1 cellular context compared by ENCODE assay signal in the genomic region with DNA sequence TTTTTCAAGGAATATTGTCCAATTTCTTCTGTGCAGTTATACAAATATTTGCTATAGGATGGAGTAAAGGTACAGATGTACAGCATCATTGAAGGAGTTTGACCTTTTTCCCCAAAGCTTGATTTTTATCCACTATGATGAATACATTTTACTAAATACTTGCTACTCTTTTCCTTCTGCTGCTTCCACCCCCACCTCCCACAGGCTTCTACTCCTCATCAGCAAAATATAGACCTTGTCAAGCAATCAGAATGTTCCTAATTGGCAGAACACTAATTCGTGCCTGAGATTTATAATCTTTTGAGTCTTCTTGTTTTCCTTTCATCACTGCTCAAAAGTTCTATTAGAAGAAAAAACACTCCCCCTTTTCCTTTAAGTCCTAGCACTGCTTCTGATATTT.
TF ChIP-seq lines count a peak whose summit lies in the region.

No MANE protein-coding gene starts in this region.

TF ChIP-seq in GM23338, 12 proteins besides CTCF, POLR2A, EP300 and RAD21 (continued from another document):
- TF ChIP-seq, protein P1, sequence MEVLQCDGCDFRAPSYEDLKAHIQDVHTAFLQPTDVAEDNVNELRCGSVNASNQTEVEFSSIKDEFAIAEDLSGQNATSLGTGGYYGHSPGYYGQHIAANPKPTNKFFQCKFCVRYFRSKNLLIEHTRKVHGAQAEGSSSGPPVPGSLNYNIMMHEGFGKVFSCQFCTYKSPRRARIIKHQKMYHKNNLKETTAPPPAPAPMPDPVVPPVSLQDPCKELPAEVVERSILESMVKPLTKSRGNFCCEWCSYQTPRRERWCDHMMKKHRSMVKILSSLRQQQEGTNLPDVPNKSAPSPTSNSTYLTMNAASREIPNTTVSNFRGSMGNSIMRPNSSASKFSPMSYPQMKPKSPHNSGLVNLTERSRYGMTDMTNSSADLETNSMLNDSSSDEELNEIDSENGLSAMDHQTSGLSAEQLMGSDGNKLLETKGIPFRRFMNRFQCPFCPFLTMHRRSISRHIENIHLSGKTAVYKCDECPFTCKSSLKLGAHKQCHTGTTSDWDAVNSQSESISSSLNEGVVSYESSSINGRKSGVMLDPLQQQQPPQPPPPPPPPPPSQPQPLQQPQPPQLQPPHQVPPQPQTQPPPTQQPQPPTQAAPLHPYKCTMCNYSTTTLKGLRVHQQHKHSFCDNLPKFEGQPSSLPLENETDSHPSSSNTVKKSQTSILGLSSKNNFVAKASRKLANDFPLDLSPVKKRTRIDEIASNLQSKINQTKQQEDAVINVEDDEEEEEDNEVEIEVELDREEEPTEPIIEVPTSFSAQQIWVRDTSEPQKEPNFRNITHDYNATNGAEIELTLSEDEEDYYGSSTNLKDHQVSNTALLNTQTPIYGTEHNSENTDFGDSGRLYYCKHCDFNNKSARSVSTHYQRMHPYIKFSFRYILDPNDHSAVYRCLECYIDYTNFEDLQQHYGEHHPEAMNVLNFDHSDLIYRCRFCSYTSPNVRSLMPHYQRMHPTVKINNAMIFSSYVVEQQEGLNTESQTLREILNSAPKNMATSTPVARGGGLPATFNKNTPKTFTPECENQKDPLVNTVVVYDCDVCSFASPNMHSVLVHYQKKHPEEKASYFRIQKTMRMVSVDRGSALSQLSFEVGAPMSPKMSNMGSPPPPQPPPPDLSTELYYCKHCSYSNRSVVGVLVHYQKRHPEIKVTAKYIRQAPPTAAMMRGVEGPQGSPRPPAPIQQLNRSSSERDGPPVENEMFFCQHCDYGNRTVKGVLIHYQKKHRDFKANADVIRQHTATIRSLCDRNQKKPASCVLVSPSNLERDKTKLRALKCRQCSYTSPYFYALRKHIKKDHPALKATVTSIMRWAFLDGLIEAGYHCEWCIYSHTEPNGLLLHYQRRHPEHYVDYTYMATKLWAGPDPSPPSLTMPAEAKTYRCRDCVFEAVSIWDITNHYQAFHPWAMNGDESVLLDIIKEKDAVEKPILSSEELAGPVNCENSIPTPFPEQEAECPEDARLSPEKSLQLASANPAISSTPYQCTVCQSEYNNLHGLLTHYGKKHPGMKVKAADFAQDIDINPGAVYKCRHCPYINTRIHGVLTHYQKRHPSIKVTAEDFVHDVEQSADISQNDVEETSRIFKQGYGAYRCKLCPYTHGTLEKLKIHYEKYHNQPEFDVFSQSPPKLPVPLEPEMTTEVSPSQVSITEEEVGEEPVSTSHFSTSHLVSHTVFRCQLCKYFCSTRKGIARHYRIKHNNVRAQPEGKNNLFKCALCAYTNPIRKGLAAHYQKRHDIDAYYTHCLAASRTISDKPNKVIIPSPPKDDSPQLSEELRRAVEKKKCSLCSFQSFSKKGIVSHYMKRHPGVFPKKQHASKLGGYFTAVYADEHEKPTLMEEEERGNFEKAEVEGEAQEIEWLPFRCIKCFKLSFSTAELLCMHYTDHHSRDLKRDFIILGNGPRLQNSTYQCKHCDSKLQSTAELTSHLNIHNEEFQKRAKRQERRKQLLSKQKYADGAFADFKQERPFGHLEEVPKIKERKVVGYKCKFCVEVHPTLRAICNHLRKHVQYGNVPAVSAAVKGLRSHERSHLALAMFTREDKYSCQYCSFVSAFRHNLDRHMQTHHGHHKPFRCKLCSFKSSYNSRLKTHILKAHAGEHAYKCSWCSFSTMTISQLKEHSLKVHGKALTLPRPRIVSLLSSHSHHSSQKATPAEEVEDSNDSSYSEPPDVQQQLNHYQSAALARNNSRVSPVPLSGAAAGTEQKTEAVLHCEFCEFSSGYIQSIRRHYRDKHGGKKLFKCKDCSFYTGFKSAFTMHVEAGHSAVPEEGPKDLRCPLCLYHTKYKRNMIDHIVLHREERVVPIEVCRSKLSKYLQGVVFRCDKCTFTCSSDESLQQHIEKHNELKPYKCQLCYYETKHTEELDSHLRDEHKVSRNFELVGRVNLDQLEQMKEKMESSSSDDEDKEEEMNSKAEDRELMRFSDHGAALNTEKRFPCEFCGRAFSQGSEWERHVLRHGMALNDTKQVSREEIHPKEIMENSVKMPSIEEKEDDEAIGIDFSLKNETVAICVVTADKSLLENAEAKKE (CRISPR knock-in tag; IDR thresholded peaks at IDR 0.05): no peak
- TF ChIP-seq POLR2AphosphoS5 (IDR thresholded peaks at IDR 0.05; ENCODE audit: low read depth) (no peak), EZH2 (IDR thresholded peaks at IDR 0.05; ENCODE audit: low read depth, unreplicated experiment) (no peak), JUNB (IDR thresholded peaks at IDR 0.05; ENCODE audit: unreplicated experiment) (no peak), ZNF114 (CRISPR knock-in tag; IDR thresholded peaks at IDR 0.05) (no peak), STAT1 (IDR thresholded peaks at IDR 0.05; ENCODE audit: unreplicated experiment) (no peak)
- TF ChIP-seq, protein P2, sequence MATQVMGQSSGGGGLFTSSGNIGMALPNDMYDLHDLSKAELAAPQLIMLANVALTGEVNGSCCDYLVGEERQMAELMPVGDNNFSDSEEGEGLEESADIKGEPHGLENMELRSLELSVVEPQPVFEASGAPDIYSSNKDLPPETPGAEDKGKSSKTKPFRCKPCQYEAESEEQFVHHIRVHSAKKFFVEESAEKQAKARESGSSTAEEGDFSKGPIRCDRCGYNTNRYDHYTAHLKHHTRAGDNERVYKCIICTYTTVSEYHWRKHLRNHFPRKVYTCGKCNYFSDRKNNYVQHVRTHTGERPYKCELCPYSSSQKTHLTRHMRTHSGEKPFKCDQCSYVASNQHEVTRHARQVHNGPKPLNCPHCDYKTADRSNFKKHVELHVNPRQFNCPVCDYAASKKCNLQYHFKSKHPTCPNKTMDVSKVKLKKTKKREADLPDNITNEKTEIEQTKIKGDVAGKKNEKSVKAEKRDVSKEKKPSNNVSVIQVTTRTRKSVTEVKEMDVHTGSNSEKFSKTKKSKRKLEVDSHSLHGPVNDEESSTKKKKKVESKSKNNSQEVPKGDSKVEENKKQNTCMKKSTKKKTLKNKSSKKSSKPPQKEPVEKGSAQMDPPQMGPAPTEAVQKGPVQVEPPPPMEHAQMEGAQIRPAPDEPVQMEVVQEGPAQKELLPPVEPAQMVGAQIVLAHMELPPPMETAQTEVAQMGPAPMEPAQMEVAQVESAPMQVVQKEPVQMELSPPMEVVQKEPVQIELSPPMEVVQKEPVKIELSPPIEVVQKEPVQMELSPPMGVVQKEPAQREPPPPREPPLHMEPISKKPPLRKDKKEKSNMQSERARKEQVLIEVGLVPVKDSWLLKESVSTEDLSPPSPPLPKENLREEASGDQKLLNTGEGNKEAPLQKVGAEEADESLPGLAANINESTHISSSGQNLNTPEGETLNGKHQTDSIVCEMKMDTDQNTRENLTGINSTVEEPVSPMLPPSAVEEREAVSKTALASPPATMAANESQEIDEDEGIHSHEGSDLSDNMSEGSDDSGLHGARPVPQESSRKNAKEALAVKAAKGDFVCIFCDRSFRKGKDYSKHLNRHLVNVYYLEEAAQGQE (IDR thresholded peaks at IDR 0.05; ENCODE audit: unreplicated experiment): no peak
- TF ChIP-seq, protein P3, sequence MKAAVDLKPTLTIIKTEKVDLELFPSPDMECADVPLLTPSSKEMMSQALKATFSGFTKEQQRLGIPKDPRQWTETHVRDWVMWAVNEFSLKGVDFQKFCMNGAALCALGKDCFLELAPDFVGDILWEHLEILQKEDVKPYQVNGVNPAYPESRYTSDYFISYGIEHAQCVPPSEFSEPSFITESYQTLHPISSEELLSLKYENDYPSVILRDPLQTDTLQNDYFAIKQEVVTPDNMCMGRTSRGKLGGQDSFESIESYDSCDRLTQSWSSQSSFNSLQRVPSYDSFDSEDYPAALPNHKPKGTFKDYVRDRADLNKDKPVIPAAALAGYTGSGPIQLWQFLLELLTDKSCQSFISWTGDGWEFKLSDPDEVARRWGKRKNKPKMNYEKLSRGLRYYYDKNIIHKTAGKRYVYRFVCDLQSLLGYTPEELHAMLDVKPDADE (IDR thresholded peaks at IDR 0.05): no peak
